In the genomic region with DNA sequence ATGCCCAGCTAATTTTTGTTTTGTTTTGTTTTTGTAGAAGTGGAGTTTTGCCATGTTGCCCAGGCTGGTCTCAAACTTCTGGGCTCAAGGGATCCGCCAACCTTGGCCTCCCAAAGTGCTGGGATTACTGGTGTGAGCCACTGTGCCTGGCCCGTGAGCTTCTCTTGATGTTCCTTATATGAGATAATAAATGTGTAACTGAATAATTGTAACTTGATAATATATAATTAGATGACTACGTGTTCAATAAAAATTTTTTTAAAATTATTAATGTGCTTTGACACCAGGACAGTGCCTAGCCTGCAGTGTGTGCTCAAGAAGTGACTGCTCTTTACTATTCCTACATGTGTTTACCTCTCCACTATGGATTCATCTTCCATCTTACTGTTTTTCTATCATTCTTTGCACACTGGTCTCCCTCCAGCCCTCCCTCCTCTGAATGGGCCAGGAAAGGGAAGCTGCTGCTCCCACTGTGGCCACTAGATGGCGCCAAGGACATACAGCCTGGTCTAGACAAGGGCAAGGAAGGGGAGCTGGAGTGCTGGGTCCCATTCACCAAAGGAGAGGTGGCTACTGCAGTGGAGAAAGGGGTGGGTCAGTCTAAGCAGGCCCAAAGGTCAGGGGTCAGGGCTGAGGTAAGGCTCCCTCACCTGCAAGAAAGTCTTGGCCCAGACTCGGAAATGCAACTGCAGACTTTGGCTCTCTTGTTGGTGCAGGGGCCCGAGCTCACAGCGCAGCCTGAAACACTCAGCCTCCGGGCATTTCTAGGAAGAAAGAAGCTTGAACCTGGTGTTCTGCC, we compare ENCODE assay signal across 7 cellular contexts. TPM values are rescaled to one million over a fixed set of nuclear protein-coding genes. Genes with fewer than 3 reads are reported as not detected.
DNase-seq lines count a peak whose midpoint lies in the region; ATAC-seq and TF ChIP-seq lines count a peak whose summit lies in the region.

No MANE protein-coding gene starts in this region.

- no peak overlapping the region for H3K9ac ChIP-seq in liver (ENCODE audit: low read depth in 1 of 2, low read length in 2 of 2)

- no peaks in the 10 kb centered on the region for H3K9me3 ChIP-seq in liver (ENCODE audit: control insufficient read depth in 4 of 4, low read length in 3 of 4)

- in situ Hi-C loops in GM13977 (cut with MboI; ENCODE audit: low pct_unique_long_range_greater_than_20kb, low sequenced_read_pairs, unreplicated experiment) = loop anchor here (5.0 kb wide), 1 partner anchor 43 kb away; no protein-coding TSS in a partner anchor

- TF ChIP-seq CTCF in GM13977 (IDR thresholded peaks at IDR 0.05; ENCODE audit: extremely low read depth, insufficient read depth, missing control alignments) = peak; percentile 99
- TF ChIP-seq CTCF in liver (IDR thresholded peaks at IDR 0.05; ENCODE audit: low read depth, low read length, missing input control) = peak; percentile 99

- H3K36me3 ChIP-seq in liver (ENCODE audit: control insufficient read depth in 4 of 4, insufficient read depth in 3 of 4, low read depth in 1 of 4, low read length in 3 of 4) = peaks cover 22 to 78% (median 72%) of the 10 kb centered on the region in 4 donors

- WGBS in liver = 72% methylated on average over 8 of the region's 8 CpGs

- TF ChIP-seq RAD21 in liver (IDR thresholded peaks at IDR 0.05) = peak; percentile 100

- no peaks in the 10 kb centered on the region for H3K27me3 ChIP-seq in liver (ENCODE audit: control insufficient read depth in 4 of 4, insufficient read depth in 4 of 4, low read length in 3 of 4)

- H3K4me3 ChIP-seq in liver (ENCODE audit: low read depth in 1 of 3, low read length in 3 of 3) = no peak overlapping the region

- H3K27ac ChIP-seq in liver (ENCODE audit: low read depth in 1 of 2, low read length in 2 of 2) = no peak overlapping the region

- DNase-seq in GM13977 (ENCODE audit: low spot score) (peak; percentile 85), NCI-H460 (ENCODE audit: extremely low read depth, low read depth) (peak; percentile 83), cerebellum (ENCODE audit: low spot score) (peak; percentile 90)
- peak; percentile 83 to 85 for DNase-seq in activated CD4-positive, alpha-beta T cell treated with anti-CD3 and anti-CD28 coated beads for 24 hours (ENCODE audit: low read depth in 2 of 2)
- DNase-seq in stimulated activated CD4-positive, alpha-beta T cell treated with anti-CD3 and anti-CD28 coated beads, TNF-alpha, amount 100 ng/mL, for 1 hour (ENCODE audit: low read depth in 3 of 3, low spot score in 1 of 3) = peak; percentile 68 to 81 (median 78)

- peaks cover 0 to 7% (median 0%) of the 10 kb centered on the region in 4 donors for H3K4me1 ChIP-seq in liver (ENCODE audit: control insufficient read depth in 4 of 4, insufficient read depth in 4 of 4, low read length in 3 of 4)

- ATAC-seq in HG03103 (IDR thresholded peaks at IDR 0.05; ENCODE audit: low read depth, unreplicated experiment) = peak; percentile 68

TF ChIP-seq in liver, 16 proteins besides CTCF, POLR2A, EP300 and RAD21:
- peak in 1 of 2 donors; percentile 32 for TF ChIP-seq RXRA (IDR thresholded peaks at IDR 0.05)
- TF ChIP-seq JUND (IDR thresholded peaks at IDR 0.05) = no peak

RNA-seq across cellular contexts. Expression of a gene that starts 14.7 kb away (rescaled TPM):
- total RNA-seq in NCI-H460 (2014; rRNA removed; shearing (Covaris generic)) = 5.3 and 5.5 TPM in 2 replicates
- 0.97 and 2.8 TPM in 2 replicates for polyA plus RNA-seq in NCI-H460 (2014; cell fraction: nucleus; rRNA removed)
- total RNA-seq in cerebellum (1.7 TPM), liver (1 to 10 TPM; 2.8 to 4.0 TPM)
- polyA plus RNA-seq in liver = 1 to 10 TPM; 2.5 to 2.8 TPM

RNA-seq across cellular contexts. Expression of a gene that starts 19.9 kb away (rescaled TPM):
- total RNA-seq in NCI-H460 (2014; rRNA removed; shearing (Covaris generic)) = 31.2 and 36.1 TPM in 2 replicates
- polyA plus RNA-seq in NCI-H460 (2014; cell fraction: nucleus; rRNA removed) = 21.0 and 25.1 TPM in 2 replicates
- total RNA-seq in cerebellum = 9.9 TPM
- 10 to 100 TPM; 52.2 to 60.7 TPM for total RNA-seq in liver
- polyA plus RNA-seq in liver = 10 to 100 TPM; 26.6 to 27.1 TPM

RNA-seq across cellular contexts. Expression of a gene that starts 34.9 kb away (rescaled TPM):
- not detected in 2 replicates for total RNA-seq in NCI-H460 (2014; rRNA removed; shearing (Covaris generic))
- polyA plus RNA-seq in NCI-H460 (2014; cell fraction: nucleus; rRNA removed) = not detected in 2 replicates
- 0.36 TPM for total RNA-seq in cerebellum
- total RNA-seq in liver = under 1 TPM; 0.33 to 0.37 TPM
- under 1 TPM in 1 of 2 donors, not detected in 1; 0.09 TPM for polyA plus RNA-seq in liver
